Comparison of ENCODE assay signal across 9 cellular contexts in the genomic region with DNA sequence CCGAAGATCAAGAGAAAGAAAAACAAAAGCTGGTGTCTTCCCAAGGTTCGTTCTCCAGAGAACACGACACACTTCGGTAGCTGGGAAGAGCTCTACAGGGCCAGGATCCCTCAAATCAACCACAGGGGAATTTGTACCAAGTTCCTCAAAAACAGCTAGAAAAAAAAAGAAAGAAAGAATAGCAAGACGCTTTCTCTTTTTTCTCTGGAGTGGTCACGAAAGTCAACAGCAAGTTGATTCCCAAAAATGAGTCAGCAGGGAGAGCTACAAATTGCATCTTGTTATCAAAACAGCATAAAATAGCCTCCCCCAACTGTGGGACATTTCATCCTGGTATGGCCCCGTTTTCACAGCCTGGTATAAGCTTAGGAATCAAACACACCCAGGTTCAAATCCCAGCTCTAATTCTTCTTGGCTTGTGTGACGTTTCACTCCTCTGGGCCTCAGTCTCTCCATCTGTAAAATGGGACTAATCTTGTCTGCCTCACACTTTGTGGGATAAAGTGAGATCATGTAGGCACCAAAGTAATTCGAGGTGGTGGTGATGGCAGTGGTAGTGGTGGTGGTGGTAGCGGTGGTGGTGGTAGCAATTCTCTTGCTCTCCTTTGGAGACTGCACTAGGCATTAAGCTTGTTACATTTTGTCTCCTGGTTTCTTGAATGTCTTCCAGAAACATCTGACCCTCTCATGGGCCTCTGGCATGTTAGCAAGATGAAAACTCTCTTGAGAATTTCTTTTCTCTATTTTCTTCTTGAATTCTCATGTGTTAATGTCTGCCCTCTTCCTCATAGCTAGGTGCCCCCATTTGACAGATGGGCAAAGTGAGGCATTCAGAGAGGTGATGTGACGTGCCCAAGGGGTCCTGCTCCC. TPM values are rescaled to one million over a fixed set of nuclear protein-coding genes. Genes with fewer than 3 reads are reported as not detected.
DNase-seq lines count a peak whose midpoint lies in the region; ATAC-seq, FAIRE-seq and TF ChIP-seq lines count a peak whose summit lies in the region.
"Had no signal": no experiment of that assay in that cellular context is flagged by ENCODE, and none has a peak within 500 bp of the region (broad histone marks: within the 10 kb centered on the region; RNA-seq: fewer than 3 reads in every experiment).

No MANE protein-coding gene starts in this region.

- H3K18ac ChIP-seq in H1 (ENCODE audit: extremely low read depth, low read length): no peak overlapping the region

- 86% methylated on average over 10 of the region's 11 CpGs; no CpG with 5 or more reads in 1 of the 2 experiments for WGBS in H1 (ENCODE audit: extremely low coverage in 1 of 2, insufficient coverage in 1 of 2, insufficient read length in 1 of 2, insufficient replicate concordance in 2 of 2, low coverage in 1 of 2, low lambda C conversion rate in 2 of 2, missing lambda C conversion rate in 1 of 2), 2 experiments
- 37% methylated on average over 11 of the region's 11 CpGs for WGBS in thymus
- 86 to 90% methylated on average over 9 to 11 of the region's 11 CpGs for WGBS in endodermal cell (ENCODE audit: insufficient coverage in 1 of 2, insufficient read length in 1 of 2), 2 experiments

- no peak for TF ChIP-seq POLR2A in H1 (IDR thresholded peaks at IDR 0.05; ENCODE audit: control extremely low read depth in 1 of 2, low read depth in 2 of 2, low read length in 2 of 2)

- H4K5ac ChIP-seq in H1 (ENCODE audit: insufficient read length, low read depth, low read length): no peak overlapping the region

- no peak for ATAC-seq in activated T-cell treated with anti-CD3 and anti-CD28 coated beads, Interleukin-2, amount 50 U/mL, for 4 hours
- ATAC-seq in GM21367 (IDR thresholded peaks at IDR 0.05; ENCODE audit: unreplicated experiment): no peak

- H3K36me3 ChIP-seq in H1 (ENCODE audit: control insufficient read depth in 2 of 4, insufficient read depth in 4 of 4, low read length in 3 of 4) (no peaks in the 10 kb centered on the region), thymus (ENCODE audit: control insufficient read depth, insufficient read depth) (no peaks in the 10 kb centered on the region), endodermal cell (ENCODE audit: control insufficient read depth, insufficient read depth, low read length) (no peaks in the 10 kb centered on the region)

- no peaks in the 10 kb centered on the region for H3K23me2 ChIP-seq in H1 (ENCODE audit: low read depth, low read length)

- TF ChIP-seq EP300 in H1 (IDR thresholded peaks at IDR 0.05; ENCODE audit: borderline replicate concordance in 1 of 2, low read depth in 2 of 2, low read length in 2 of 2): no peak

- no peak for TF ChIP-seq RAD21 in H1 (IDR thresholded peaks at IDR 0.05 in 1 of 2, conservative IDR thresholded peaks at IDR 0.05 in 1 of 2; ENCODE audit: low read depth in 2 of 2, low read length in 2 of 2)

- no peak overlapping the region for H3K27ac Mint-ChIP-seq in endodermal cell

- H3K9me3 ChIP-seq in H1 (ENCODE audit: insufficient read depth in 2 of 2, low read depth in 1 of 2, low read length in 1 of 2): no peaks in the 10 kb centered on the region
- H3K9me3 ChIP-seq in thymus (ENCODE audit: control insufficient read depth): no peaks in the 10 kb centered on the region
- H3K9me3 ChIP-seq in endodermal cell (ENCODE audit: control insufficient read depth, low read length): no peaks in the 10 kb centered on the region

- H3K9me3 Mint-ChIP-seq in activated T-cell treated with anti-CD3 and anti-CD28 coated beads, Interleukin-2, amount 50 U/mL, for 4 hours: no peaks in the 10 kb centered on the region
- no peaks in the 10 kb centered on the region for H3K9me3 Mint-ChIP-seq in endodermal cell

- H2BK5ac ChIP-seq in H1 (ENCODE audit: low read depth, low read length): no peak overlapping the region

- no peak overlapping the region for H3K56ac ChIP-seq in H1 (replicated peaks; ENCODE audit: insufficient read length, low read depth, low read length)

- CTCF ChIA-PET in H1 (lab: Charles Lee; ENCODE audit: partially characterized antibody): interaction anchor here (0.7 to 2.8 kb wide), 5 partner anchors 26 to 174 kb away, joined by 3 to 14 read pairs (median 4); no protein-coding TSS in a partner anchor

- H3K4me1 ChIP-seq in H1 (replicated peaks in 1 of 4; ENCODE audit: control insufficient read depth in 3 of 4, insufficient read depth in 4 of 4, low read length in 3 of 4) (peaks cover 0 to 4% (median 2%) of the 10 kb centered on the region in 4 experiments; a peak in 3 of 7 replicates), thymus (ENCODE audit: control insufficient read depth, insufficient read depth, low read length) (peaks cover 50% of the 10 kb centered on the region), endodermal cell (ENCODE audit: control insufficient read depth, insufficient read depth, low read length) (no peaks in the 10 kb centered on the region)

- H3K4me1 Mint-ChIP-seq in activated T-cell treated with anti-CD3 and anti-CD28 coated beads, Interleukin-2, amount 50 U/mL, for 4 hours (ENCODE audit: low read depth): peaks cover 42% of the 10 kb centered on the region
- H3K4me1 Mint-ChIP-seq in endodermal cell: no peaks in the 10 kb centered on the region

- no peak overlapping the region for H2AK5ac ChIP-seq in H1 (ENCODE audit: low read depth, low read length)

- H3K27me3 ChIP-seq in H1 (replicated peaks in 1 of 4; ENCODE audit: control insufficient read depth in 3 of 4, extremely low read depth in 1 of 4, insufficient read depth in 3 of 4, low read length in 3 of 4) (no peaks in the 10 kb centered on the region; a peak in 1 of 7 replicates), thymus (ENCODE audit: control insufficient read depth, insufficient read depth) (no peaks in the 10 kb centered on the region), endodermal cell (ENCODE audit: control insufficient read depth, insufficient read depth, low read length, poor library complexity, severe bottlenecking) (no peaks in the 10 kb centered on the region)

- no peak overlapping the region for H3K27ac ChIP-seq in H1 (ENCODE audit: low read depth, low read length)
- peak overlapping the region; percentile 95 for H3K27ac ChIP-seq in thymus (ENCODE audit: low read depth)
- no peak overlapping the region for H3K27ac ChIP-seq in endodermal cell (ENCODE audit: low read depth, low read length)

- no peaks in the 10 kb centered on the region for H3K79me2 ChIP-seq in H1 (ENCODE audit: control insufficient read depth in 1 of 2, insufficient read depth in 2 of 2, low read length in 2 of 2)

- H3K23ac ChIP-seq in H1 (ENCODE audit: insufficient read length): no peak overlapping the region

- H3K36me3 Mint-ChIP-seq in activated T-cell treated with anti-CD3 and anti-CD28 coated beads, Interleukin-2, amount 50 U/mL, for 4 hours (ENCODE audit: insufficient read depth): peaks cover 26% of the 10 kb centered on the region
- no peaks in the 10 kb centered on the region for H3K36me3 Mint-ChIP-seq in endodermal cell (ENCODE audit: low read depth)

- no peaks in the 10 kb centered on the region for H3K27me3 Mint-ChIP-seq in activated T-cell treated with anti-CD3 and anti-CD28 coated beads, Interleukin-2, amount 50 U/mL, for 4 hours (ENCODE audit: low read depth)
- no peaks in the 10 kb centered on the region for H3K27me3 Mint-ChIP-seq in endodermal cell (ENCODE audit: insufficient read depth)

- POLR2A ChIA-PET in H1 (lab: Charles Lee; ENCODE audit: partially characterized antibody): interaction anchor here (1.1 kb wide), 1 partner anchor 19 kb away, joined by 3 read pairs; no protein-coding TSS in a partner anchor

- no peak overlapping the region for H2AFZ ChIP-seq in H1 (ENCODE audit: low read length)

- no peak overlapping the region for H3K14ac ChIP-seq in H1 (ENCODE audit: insufficient read length)

- H3K4me3 ChIP-seq in H1 (ENCODE audit: extremely low read depth in 1 of 4, insufficient read depth in 2 of 4, low read depth in 3 of 4, low read length in 4 of 4) (no peak overlapping the region), thymus (ENCODE audit: low read length) (no peak overlapping the region), endodermal cell (ENCODE audit: low read length) (no peak overlapping the region)

- 0 out of 2 replicates have a peak overlapping the region, but pooled peaks have one; percentile 20 for H4K8ac ChIP-seq in H1 (ENCODE audit: extremely low read depth, insufficient read depth, low read length)

- TF ChIP-seq CTCF in H1 (IDR thresholded peaks at IDR 0.05; ENCODE audit: control extremely low read depth in 1 of 3, insufficient read depth in 1 of 3, low read depth in 1 of 3, low read length in 3 of 3) (no peak), endodermal cell (conservative IDR thresholded peaks at IDR 0.05) (no peak)

- H2BK12ac ChIP-seq in H1 (ENCODE audit: low read depth, low read length): no peak overlapping the region

- H2BK15ac ChIP-seq in H1 (ENCODE audit: low read length): no peak overlapping the region

- no peak overlapping the region for H3K9ac ChIP-seq in H1 (replicated peaks in 1 of 4; ENCODE audit: extremely low read depth in 1 of 4, low read depth in 3 of 4, low read length in 3 of 4)
- H3K9ac ChIP-seq in endodermal cell (ENCODE audit: extremely low read depth, low read length, poor library complexity, severe bottlenecking): no peak overlapping the region

- H3K79me1 ChIP-seq in H1 (ENCODE audit: low read depth, low read length): no peaks in the 10 kb centered on the region

- FAIRE-seq in H1 (lab: Jason Lieb, UNC): no peak

- H2BK120ac ChIP-seq in H1 (replicated peaks; ENCODE audit: low read depth, low read length): no peak overlapping the region

- no peaks in the 10 kb centered on the region for H4K20me1 ChIP-seq in H1 (replicated peaks in 1 of 2; ENCODE audit: control insufficient read depth in 1 of 2, insufficient read depth in 2 of 2, low read length in 2 of 2)

- H4K91ac ChIP-seq in H1 (replicated peaks; ENCODE audit: insufficient read length, low read length): no peak overlapping the region

- DNase-seq in activated T-cell treated with anti-CD3 and anti-CD28 coated beads, Interleukin-2, amount 50 U/mL, for 4 hours: no peak
- no peak for DNase-seq in activated T-cell treated with anti-CD3 and anti-CD28 coated beads, Interleukin-2, amount 50 U/mL, for 1 hour
- DNase-seq in OCI-M1 (lab: John Stamatoyannopoulos, UW) (peak; percentile 71), H1 (ENCODE audit: low read depth in 1 of 2, low spot score in 2 of 2) (no peak), NCI-H2029 (lab: John Stamatoyannopoulos, UW) (no peak), endodermal cell (no peak)
- DNase-seq: NCI-H446 treated with DMSO at 0.1 percent for 48 hours had no signal

- H3K4ac ChIP-seq in H1 (replicated peaks; ENCODE audit: insufficient read length, low read depth, low read length): no peak overlapping the region

- H2BK20ac ChIP-seq in H1 (ENCODE audit: low read length): no peak overlapping the region

- no peak overlapping the region for H3K4me2 ChIP-seq in H1 (ENCODE audit: insufficient read depth in 1 of 2, low read depth in 2 of 2, low read length in 2 of 2)

- peak overlapping the region; percentile 99 for H3K4me3 Mint-ChIP-seq in activated T-cell treated with anti-CD3 and anti-CD28 coated beads, Interleukin-2, amount 50 U/mL, for 4 hours
- H3K4me3 Mint-ChIP-seq in endodermal cell: no peak overlapping the region

RNA-seq across cellular contexts. Expression of a gene that starts 1.0 kb away (rescaled TPM):
- 10 to 100 TPM; 90.7 to 94.9 (median 91.4) TPM for total RNA-seq in activated T-cell treated with anti-CD3 and anti-CD28 coated beads, Interleukin-2, amount 50 U/mL, for 4 hours
- total RNA-seq in H1 (2021; fragmentation: NEBNext Ultra II Directional; extraction: Animal tissue kit (Norgen Biotek cat#: 25700)): 0.34 TPM in 2 replicates
- polyA plus RNA-seq in H1 (2011; rRNA removed) (0.70 and 0.75 TPM in 2 replicates), thymus (12.8 TPM)
- polyA plus RNA-seq in H1 (2011; cell fraction: cytosol; rRNA removed): 0.79 TPM
- polyA plus RNA-seq in H1 (2011; cell fraction: nucleus; rRNA removed): 0.43 TPM
- polyA plus RNA-seq in H1 (2012, experiment 1 of 2): 0.29 to 0.58 TPM (median 0.34 TPM) in 4 replicates
- 0.33 TPM for polyA plus RNA-seq in H1 (2012, experiment 2 of 2)
- 0.97 TPM for polyA plus RNA-seq in H1 (2013, experiment 1 of 2)
- polyA plus RNA-seq in H1 (2013, experiment 2 of 2): 0.96 TPM
- polyA minus RNA-seq in H1 (2011; rRNA and poly(A)+ RNA removed): 1.1 and 1.9 TPM in 2 replicates
- not detected for polyA minus RNA-seq in H1 (2011; cell fraction: cytosol; rRNA and poly(A)+ RNA removed)
- polyA minus RNA-seq in H1 (2011; cell fraction: nucleus; rRNA and poly(A)+ RNA removed): not detected
- under 1 TPM in 1 of 2 donors, not detected in 1; 0.18 TPM for total RNA-seq in endodermal cell
- 0.57 TPM for polyA plus RNA-seq in endodermal cell (2013, experiment 1 of 2)
- polyA plus RNA-seq in endodermal cell (2013, experiment 2 of 2): 0.17 TPM

Comparison
In these comparisons a context has a peak if more than half of its experiments do, and no peak if none do; other contexts are left out.
1. RNA of a gene that starts 1.0 kb away (total RNA-seq): 90.7 to 94.9 TPM in activated T-cell treated with anti-CD3 and anti-CD28 coated beads, Interleukin-2, amount 50 U/mL, for 4 hours; 0.34 TPM in H1 and 0.18 TPM in endodermal cell; every median in the first group is over 10 times any median in the second.